Comparison of ENCODE assay signal across 15 cellular contexts in the genomic region with DNA sequence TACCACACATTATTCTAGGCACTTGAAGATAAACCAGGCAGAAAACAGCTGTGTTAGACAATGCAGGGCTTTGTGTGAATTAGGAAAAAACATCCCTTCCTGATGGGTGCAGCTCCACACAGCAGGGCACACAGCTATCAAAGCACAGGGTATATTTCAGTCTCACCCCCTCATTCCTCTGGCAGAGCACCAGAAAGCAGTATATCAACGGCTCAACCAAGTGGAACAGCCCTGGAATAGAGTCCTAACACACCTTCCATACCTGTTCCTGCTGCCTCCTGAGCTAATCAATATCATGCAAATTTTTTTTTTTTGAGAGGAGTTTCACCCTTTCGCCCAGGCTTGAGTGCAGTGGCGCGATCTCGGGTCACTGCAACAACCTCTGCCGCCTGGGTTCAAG. TPM values are rescaled to one million over a fixed set of nuclear protein-coding genes. Genes with fewer than 3 reads are reported as not detected.
DNase-seq lines count a peak whose midpoint lies in the region; ATAC-seq and TF ChIP-seq lines count a peak whose summit lies in the region.
"Had no signal": no experiment of that assay in that cellular context is flagged by ENCODE, and none has a peak within 500 bp of the region (broad histone marks: within the 10 kb centered on the region; RNA-seq: fewer than 3 reads in every experiment).

No MANE protein-coding gene starts in this region.

- 59 to 60% methylated on average over 6 of the region's 6 CpGs for WGBS in thyroid gland, 2 donors

- ATAC-seq in GM21737 (IDR thresholded peaks at IDR 0.05; ENCODE audit: unreplicated experiment) (no peak), GM19023 (IDR thresholded peaks at IDR 0.05; ENCODE audit: unreplicated experiment) (no peak)
- ATAC-seq: natural killer cell treated with Interleukin-12 subunit alpha and Interleukin-12 subunit beta and Interleukin-15 and Interleukin-18, amount 100 ng/mL, for 72 hours had no signal

- TF ChIP-seq CTCF in thyroid gland (IDR thresholded peaks at IDR 0.05), result no peak

- intact Hi-C loops in thyroid gland (cut with DNase I), result no loop called here

- peaks cover 18 to 29% of the 10 kb centered on the region in 2 donors for H3K4me1 ChIP-seq in thyroid gland

- H3K27ac ChIP-seq in thyroid gland, result peak overlapping the region; percentile 54 to 85 (median 69)

- TF ChIP-seq POLR2A in thyroid gland (IDR thresholded peaks at IDR 0.05), result no peak

- H3K4me3 ChIP-seq in thyroid gland (replicated peaks in 1 of 3), result no peak overlapping the region
- H3K4me3 ChIP-seq: upper lobe of left lung had no signal

- in situ Hi-C loops in KBM-7 (cut with MboI; ENCODE audit: low pct_unique_long_range_greater_than_20kb, low sequenced_read_pairs), result no loop called here

- DNase-seq in NCI-H510A treated with DMSO at 0.1 percent for 48 hours (lab: John Stamatoyannopoulos, UW) (peak; percentile 44), NCI-H510A (lab: John Stamatoyannopoulos, UW) (no peak), NCI-H2171 treated with DMSO at 0.1 percent for 48 hours (lab: John Stamatoyannopoulos, UW) (peak; percentile 90), left kidney (ENCODE audit: low read depth, low spot score) (peak; percentile 71), thyroid gland (peak; percentile 52 to 55), KBM-7 (no peak)
- DNase-seq: activated CD4-positive, alpha-beta T cell treated with anti-CD3 and anti-CD28 coated beads for 4 hours; H7; islet precursor cell; NCI-H1105; stimulated activated CD4-positive, alpha-beta T cell treated with anti-CD3 and anti-CD28 coated beads, Interleukin-2, amount 100 ng/mL, for 48 hours; upper lobe of left lung had no signal

- no peaks in the 10 kb centered on the region for H3K36me3 ChIP-seq in thyroid gland

- H3K27me3 ChIP-seq in thyroid gland, result no peaks in the 10 kb centered on the region
- H3K27me3 ChIP-seq: upper lobe of left lung had no signal

- no peaks in the 10 kb centered on the region for H3K9me3 ChIP-seq in thyroid gland
- H3K9me3 ChIP-seq: upper lobe of left lung had no signal

RNA-seq across cellular contexts. Expression of a gene that starts 32.1 kb away (rescaled TPM):
- total RNA-seq in thyroid gland, result 10 to 100 TPM; 46.8 to 68.4 (median 47.8) TPM

Comparison
In these comparisons a context has a peak if more than half of its experiments do, and no peak if none do; other contexts are left out.
1. DNase-seq: peak in NCI-H510A treated with DMSO at 0.1 percent for 48 hours (single experiment), NCI-H2171 treated with DMSO at 0.1 percent for 48 hours (single experiment), left kidney (single experiment) and thyroid gland (2 of 2); none in NCI-H510A (single experiment) and KBM-7 (single experiment).